1 cellular context compared by ENCODE assay signal in the genomic region with DNA sequence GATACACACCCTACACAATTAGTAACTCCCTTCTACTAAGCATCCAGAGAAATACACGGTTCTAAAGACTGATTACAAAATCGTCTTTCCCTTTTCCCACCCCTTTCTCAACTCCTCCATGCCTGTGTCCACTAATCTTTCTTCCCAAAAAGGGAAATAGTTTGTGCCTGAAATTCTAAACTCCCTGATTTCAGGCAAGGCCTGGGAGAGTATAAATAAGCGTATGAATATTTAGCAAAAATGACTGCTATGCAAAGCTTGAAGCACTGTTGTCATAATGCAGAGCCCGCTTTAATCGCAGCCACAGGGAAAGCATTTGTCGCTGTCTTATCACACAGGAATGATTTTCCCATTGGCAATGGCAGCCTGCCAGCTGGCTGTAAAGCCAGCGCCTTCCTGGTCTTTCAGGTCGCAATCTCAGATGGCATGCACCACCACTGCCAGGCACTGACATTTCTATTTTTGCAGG.
TF ChIP-seq lines count a peak whose summit lies in the region.

No MANE protein-coding gene starts in this region.

TF ChIP-seq in IMR-90, 13 proteins besides CTCF, POLR2A, EP300 and RAD21 (continued from another document):
- TF ChIP-seq RFX5 (IDR thresholded peaks at IDR 0.05; ENCODE audit: low read depth, low read length), result no peak
- TF ChIP-seq MAFK (IDR thresholded peaks at IDR 0.05; ENCODE audit: low read depth, low read length), result no peak
- no peak for TF ChIP-seq MXI1 (IDR thresholded peaks at IDR 0.05; ENCODE audit: borderline replicate concordance, low read depth, low read length)
- TF ChIP-seq RCOR1 (IDR thresholded peaks at IDR 0.05; ENCODE audit: insufficient replicate concordance, low read length), result no peak
- TF ChIP-seq USF2 (IDR thresholded peaks at IDR 0.05; ENCODE audit: low read depth, low read length), result no peak
- TF ChIP-seq, protein P1, sequence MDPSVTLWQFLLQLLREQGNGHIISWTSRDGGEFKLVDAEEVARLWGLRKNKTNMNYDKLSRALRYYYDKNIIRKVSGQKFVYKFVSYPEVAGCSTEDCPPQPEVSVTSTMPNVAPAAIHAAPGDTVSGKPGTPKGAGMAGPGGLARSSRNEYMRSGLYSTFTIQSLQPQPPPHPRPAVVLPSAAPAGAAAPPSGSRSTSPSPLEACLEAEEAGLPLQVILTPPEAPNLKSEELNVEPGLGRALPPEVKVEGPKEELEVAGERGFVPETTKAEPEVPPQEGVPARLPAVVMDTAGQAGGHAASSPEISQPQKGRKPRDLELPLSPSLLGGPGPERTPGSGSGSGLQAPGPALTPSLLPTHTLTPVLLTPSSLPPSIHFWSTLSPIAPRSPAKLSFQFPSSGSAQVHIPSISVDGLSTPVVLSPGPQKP (IDR thresholded peaks at IDR 0.05; ENCODE audit: borderline replicate concordance, low read depth, low read length), result no peak
- TF ChIP-seq CEBPB (IDR thresholded peaks at IDR 0.05; ENCODE audit: low read depth, low read length), result no peak
